In the genomic region with DNA sequence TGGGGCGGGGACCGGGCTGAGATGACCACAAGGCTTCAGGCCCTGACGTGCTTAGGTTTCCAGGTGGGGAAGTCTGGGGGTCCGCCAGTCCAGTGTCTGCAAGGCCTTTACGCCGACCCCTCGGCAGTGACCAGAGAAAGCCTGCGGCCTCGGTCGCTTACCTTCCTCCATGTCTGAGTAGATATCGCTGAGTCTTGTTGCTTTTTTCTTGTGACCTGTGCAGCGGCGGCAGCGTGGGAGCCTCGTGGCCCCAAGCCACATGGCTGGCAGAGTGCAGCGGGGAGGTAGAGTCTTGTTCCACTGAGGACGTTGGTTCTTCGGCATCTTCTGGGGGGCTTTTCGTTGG, we compare ENCODE assay signal across 8 cellular contexts. TPM values are rescaled to one million over a fixed set of nuclear protein-coding genes. Genes with fewer than 3 reads are reported as not detected.
DNase-seq lines count a peak whose midpoint lies in the region; ATAC-seq, FAIRE-seq and TF ChIP-seq lines count a peak whose summit lies in the region.

No MANE protein-coding gene starts in this region.

- no peaks in the 10 kb centered on the region for H3K9me3 Mint-ChIP-seq in activated T-helper 2 cell treated with anti-CD3 and anti-CD28 coated beads, Interferon-gamma antibody, Interleukin-2, Interleukin-4, amounts not matched to agents 10 μg/mL and 5 μg/mL and 100 μg/mL, durations not matched to agents 14 hours and 24 hours and 36 hours

- DNase-seq in ACHN, result peak; percentile 41
- DNase-seq in HL-60 (ENCODE audit: low read depth in 1 of 2, low spot score in 1 of 2), result peak in 1 of 2 experiments; percentile 24
- DNase-seq in activated T-helper 2 cell treated with anti-CD3 and anti-CD28 coated beads, Interferon-gamma antibody, Interleukin-2, Interleukin-4, amounts not matched to agents 10 μg/mL and 5 μg/mL and 100 μg/mL, durations not matched to agents 14 hours and 24 hours and 36 hours (ENCODE audit: low spot score), result no peak
- DNase-seq in right cardiac atrium, result no peak
- DNase-seq in stimulated activated CD4-positive, alpha-beta T cell treated with anti-CD3 and anti-CD28 coated beads, Interleukin-15, amount 100 ng/mL, for 24 hours, result peak; percentile 72
- no peak for DNase-seq in NCI-H2107 treated with DMSO at 0.1 percent for 48 hours (lab: John Stamatoyannopoulos, UW; ENCODE audit: unreplicated experiment)
- no peak for DNase-seq in H54 (ENCODE audit: insufficient read length, low spot score)

- H3K27me3 Mint-ChIP-seq in activated T-helper 2 cell treated with anti-CD3 and anti-CD28 coated beads, Interferon-gamma antibody, Interleukin-2, Interleukin-4, amounts not matched to agents 10 μg/mL and 5 μg/mL and 100 μg/mL, durations not matched to agents 14 hours and 24 hours and 36 hours (ENCODE audit: low read depth), result no peaks in the 10 kb centered on the region

- no peaks in the 10 kb centered on the region for H3K27me3 ChIP-seq in HL-60 (ENCODE audit: insufficient read depth, poor library complexity, severe bottlenecking)
- no peaks in the 10 kb centered on the region for H3K27me3 ChIP-seq in right cardiac atrium (ENCODE audit: control insufficient read depth, insufficient read depth)

- H3K4me3 ChIP-seq in HL-60 (replicated peaks; ENCODE audit: insufficient read depth, low read length) (peak overlapping the region; percentile 83), right cardiac atrium (ENCODE audit: low read length) (peak overlapping the region; percentile 84)

- intact Hi-C loops in activated T-helper 2 cell treated with anti-CD3 and anti-CD28 coated beads, Interferon-gamma antibody, Interleukin-2, Interleukin-4, amounts not matched to agents 10 μg/mL and 5 μg/mL and 100 μg/mL, durations not matched to agents 14 hours and 24 hours and 36 hours (cut with micrococcal nuclease), result loop anchor here (1.0 to 5.0 kb wide), 9 partner anchors 20 to 560 kb away; a partner anchor contains a TSS
- intact Hi-C loops in right cardiac atrium (cut with DNase I), result loop anchor here in 1 of 4 donors (10.0 kb wide), 1 partner anchor 72 kb away; a partner anchor contains a TSS

- peak; percentile 21 for ATAC-seq in GM19351 (IDR thresholded peaks at IDR 0.05; ENCODE audit: unreplicated experiment)
- peak; percentile 23 to 46 for ATAC-seq in right cardiac atrium

- in situ Hi-C loops in ACHN (cut with HindIII; ENCODE audit: low pct_ligation_motif_present, low pct_unique_long_range_greater_than_20kb, low sequenced_read_pairs), result no loop called here

- peak overlapping the region; percentile 97 for H3K4me3 Mint-ChIP-seq in activated T-helper 2 cell treated with anti-CD3 and anti-CD28 coated beads, Interferon-gamma antibody, Interleukin-2, Interleukin-4, amounts not matched to agents 10 μg/mL and 5 μg/mL and 100 μg/mL, durations not matched to agents 14 hours and 24 hours and 36 hours (ENCODE audit: low read depth)

- FAIRE-seq in H54 (lab: Jason Lieb, UNC), result no peak

- H3K27ac Mint-ChIP-seq in activated T-helper 2 cell treated with anti-CD3 and anti-CD28 coated beads, Interferon-gamma antibody, Interleukin-2, Interleukin-4, amounts not matched to agents 10 μg/mL and 5 μg/mL and 100 μg/mL, durations not matched to agents 14 hours and 24 hours and 36 hours, result peak overlapping the region; percentile 96

- H3K27ac ChIP-seq in HL-60 (replicated peaks), result peak overlapping the region; percentile 89
- H3K27ac ChIP-seq in right cardiac atrium (ENCODE audit: low read length), result peak overlapping the region; percentile 79

- H3K4me1 Mint-ChIP-seq in activated T-helper 2 cell treated with anti-CD3 and anti-CD28 coated beads, Interferon-gamma antibody, Interleukin-2, Interleukin-4, amounts not matched to agents 10 μg/mL and 5 μg/mL and 100 μg/mL, durations not matched to agents 14 hours and 24 hours and 36 hours (ENCODE audit: low read depth), result peaks cover 32% of the 10 kb centered on the region

- no peaks in the 10 kb centered on the region for H3K9me3 ChIP-seq in right cardiac atrium (ENCODE audit: control insufficient read depth, low read length)

- peaks cover 89% of the 10 kb centered on the region for H3K36me3 Mint-ChIP-seq in activated T-helper 2 cell treated with anti-CD3 and anti-CD28 coated beads, Interferon-gamma antibody, Interleukin-2, Interleukin-4, amounts not matched to agents 10 μg/mL and 5 μg/mL and 100 μg/mL, durations not matched to agents 14 hours and 24 hours and 36 hours (ENCODE audit: low read depth)

- TF ChIP-seq POLR2A in H54 (IDR thresholded peaks at IDR 0.05; ENCODE audit: low read depth, low read length), result no peak

- under 1% methylated on average over 19 of the region's 19 CpGs for WGBS in right cardiac atrium

- peaks cover 2% of the 10 kb centered on the region for H3K4me1 ChIP-seq in right cardiac atrium (ENCODE audit: control insufficient read depth, insufficient read depth, low read length)

- TF ChIP-seq CTCF in HL-60 (IDR thresholded peaks at IDR 0.05; ENCODE audit: insufficient read depth, low read length), result no peak

RNA-seq across cellular contexts. Expression of a gene that starts 0.3 kb away (rescaled TPM):
- total RNA-seq in activated T-helper 2 cell treated with anti-CD3 and anti-CD28 coated beads, Interferon-gamma antibody, Interleukin-2, Interleukin-4, amounts not matched to agents 10 μg/mL and 5 μg/mL and 100 μg/mL, durations not matched to agents 14 hours and 24 hours and 36 hours, result 195 and 196 TPM in 2 replicates
- total RNA-seq in right cardiac atrium, result 10 to 100 TPM; 28.8 to 38.0 (median 31.7) TPM
- polyA plus RNA-seq in right cardiac atrium, result 18.4 TPM

RNA-seq across cellular contexts. Expression of a gene that starts 19.7 kb away (rescaled TPM):
- total RNA-seq in activated T-helper 2 cell treated with anti-CD3 and anti-CD28 coated beads, Interferon-gamma antibody, Interleukin-2, Interleukin-4, amounts not matched to agents 10 μg/mL and 5 μg/mL and 100 μg/mL, durations not matched to agents 14 hours and 24 hours and 36 hours, result 91.3 and 94.1 TPM in 2 replicates
- total RNA-seq in right cardiac atrium, result 10 to 100 TPM; 12.7 to 28.3 (median 15.3) TPM
- 11.6 TPM for polyA plus RNA-seq in right cardiac atrium

RNA-seq across cellular contexts. Expression of a gene that starts 32.4 kb away (rescaled TPM):
- 71.8 and 74.8 TPM in 2 replicates for total RNA-seq in activated T-helper 2 cell treated with anti-CD3 and anti-CD28 coated beads, Interferon-gamma antibody, Interleukin-2, Interleukin-4, amounts not matched to agents 10 μg/mL and 5 μg/mL and 100 μg/mL, durations not matched to agents 14 hours and 24 hours and 36 hours
- total RNA-seq in right cardiac atrium, result 10 to 100 TPM; 48.7 to 90.9 (median 70.3) TPM
- polyA plus RNA-seq in right cardiac atrium, result 45.5 TPM

Comparison
In these comparisons a context has a peak if more than half of its experiments do, and no peak if none do; other contexts are left out.
1. DNase-seq: peak in ACHN (single experiment) and stimulated activated CD4-positive, alpha-beta T cell treated with anti-CD3 and anti-CD28 coated beads, Interleukin-15, amount 100 ng/mL, for 24 hours (single experiment); none in activated T-helper 2 cell treated with anti-CD3 and anti-CD28 coated beads, Interferon-gamma antibody, Interleukin-2, Interleukin-4, amounts not matched to agents 10 μg/mL and 5 μg/mL and 100 μg/mL, durations not matched to agents 14 hours and 24 hours and 36 hours (single experiment), right cardiac atrium (0 of 3), NCI-H2107 treated with DMSO at 0.1 percent for 48 hours (single experiment) and H54 (single experiment).